Comparison of ENCODE assay signal across 1 cellular context in the genomic region with DNA sequence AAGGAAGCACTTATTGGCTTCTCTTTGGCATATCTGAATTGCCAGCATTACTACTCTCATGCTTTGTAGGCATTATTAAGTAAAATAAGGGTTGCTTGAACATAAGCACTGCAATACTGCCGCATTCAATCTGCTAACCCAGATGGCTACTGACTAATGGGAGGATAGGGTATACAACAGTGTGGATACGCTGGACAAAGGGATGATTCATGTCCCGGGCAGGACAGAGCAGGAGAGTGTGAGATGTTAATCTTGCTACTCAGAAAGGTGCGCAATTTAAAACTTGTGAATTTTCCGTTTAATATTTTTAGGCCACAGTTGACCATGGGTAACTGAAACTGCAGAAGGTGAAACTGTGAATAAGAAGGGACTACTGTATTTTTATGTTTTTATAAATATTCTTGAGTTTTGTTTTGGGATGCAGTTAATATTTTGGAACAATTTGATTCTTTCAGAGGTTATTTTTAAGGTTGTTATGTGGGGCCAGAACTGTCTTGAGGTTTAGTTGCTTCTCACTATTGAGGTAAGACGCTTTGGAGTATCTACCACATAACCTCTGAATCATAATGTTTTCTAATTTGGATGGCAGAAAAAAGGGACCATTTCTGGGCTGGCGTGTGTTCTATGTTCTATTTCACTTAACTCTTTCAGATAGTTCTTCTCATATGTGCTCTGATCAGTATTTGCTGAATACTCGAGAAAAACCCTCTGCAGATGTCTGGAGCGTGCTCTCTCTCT.
TF ChIP-seq lines count a peak whose summit lies in the region.

No MANE protein-coding gene starts in this region.

TF ChIP-seq in K562, 482 proteins besides CTCF, POLR2A, EP300 and RAD21 (continued from another document):
- TF ChIP-seq DPF2 (IDR thresholded peaks at IDR 0.05) (peak; percentile 33; the same call in 1 of the 2 replicates), MCM3 (IDR thresholded peaks at IDR 0.05) (no peak), ARID1B (IDR thresholded peaks at IDR 0.05) (peak; percentile 48; the same call in 1 of the 2 replicates), SOX6 (IDR thresholded peaks at IDR 0.05) (peak; percentile 65), NFRKB (IDR thresholded peaks at IDR 0.05; ENCODE audit: low read depth) (no peak), TRIM24 (IDR thresholded peaks at IDR 0.05) (0 out of 4 replicates have a peak, but pooled peaks of 1 of the 2 experiments have one; percentile 16), FOSL1 (tag; conservative IDR thresholded peaks at IDR 0.05) (peak; percentile 86), CHD1 (IDR thresholded peaks at IDR 0.05; ENCODE audit: low read length) (no peak), CREB5 (CRISPR knock-in tag; IDR thresholded peaks at IDR 0.05) (no peak)
